ENCODE assay signal across 8 cellular contexts in genomic region chr11:19117760-19118097, GRCh38. TPM values are rescaled to one million over a fixed set of nuclear protein-coding genes. Genes with fewer than 3 reads are reported as not detected.
DNase-seq lines count a peak whose midpoint lies in the region; ATAC-seq and TF ChIP-seq lines count a peak whose summit lies in the region.

No MANE protein-coding gene starts in this region.

- H3K4ac ChIP-seq in mesenchymal stem cell (ENCODE audit: low read depth in 1 of 2, low read length in 2 of 2), result no peak overlapping the region

- H2AK5ac ChIP-seq in mesenchymal stem cell (ENCODE audit: low read length, severe bottlenecking), result no peak overlapping the region

- H3K27me3 Mint-ChIP-seq in MCF 10A (ENCODE audit: insufficient read depth, unreplicated experiment), result peaks cover 14% of the 10 kb centered on the region

- H3K18ac ChIP-seq in mesenchymal stem cell (ENCODE audit: low read depth in 1 of 2, low read length in 2 of 2), result no peak overlapping the region

- no peak overlapping the region for H2BK12ac ChIP-seq in mesenchymal stem cell (ENCODE audit: low read length in 2 of 2)

- H3K27ac ChIP-seq in left ventricle myocardium inferior (replicated peaks), result no peak overlapping the region
- H3K27ac ChIP-seq in mesenchymal stem cell (ENCODE audit: low read length, poor library complexity, severe bottlenecking), result no peak overlapping the region
- H3K27ac ChIP-seq in urinary bladder (ENCODE audit: low read depth), result peak overlapping the region; percentile 61

- WGBS in mesenchymal stem cell, result 2% methylated on average over 6 of the region's 7 CpGs
- 17% methylated on average over 7 of the region's 7 CpGs for WGBS in urinary bladder

- H3K27me3 ChIP-seq in left ventricle myocardium inferior (ENCODE audit: low read depth), result peaks cover 7% of the 10 kb centered on the region
- peaks cover 7 to 19% of the 10 kb centered on the region in 2 experiments for H3K27me3 ChIP-seq in mesenchymal stem cell (ENCODE audit: control insufficient read depth in 1 of 2, insufficient read depth in 1 of 2, low read length in 2 of 2)

- peak overlapping the region; percentile 80 for H2AFZ ChIP-seq in mesenchymal stem cell (ENCODE audit: low read depth, low read length)

- H4K91ac ChIP-seq in mesenchymal stem cell (ENCODE audit: low read length), result no peak overlapping the region

- ATAC-seq in Right ventricle myocardium superior (ENCODE audit: poor library complexity), result no peak
- ATAC-seq in HG03025 (IDR thresholded peaks at IDR 0.05; ENCODE audit: low FRiP score, unreplicated experiment), result no peak
- ATAC-seq in GM21529 (IDR thresholded peaks at IDR 0.05; ENCODE audit: unreplicated experiment), result no peak

- no peaks in the 10 kb centered on the region for H3K9me3 ChIP-seq in left ventricle myocardium inferior (replicated peaks)
- no peaks in the 10 kb centered on the region for H3K9me3 ChIP-seq in mesenchymal stem cell (ENCODE audit: control insufficient read depth, low read length)

- peaks cover 16% of the 10 kb centered on the region for H3K4me1 Mint-ChIP-seq in MCF 10A (ENCODE audit: insufficient read depth, unreplicated experiment)

- H2BK15ac ChIP-seq in mesenchymal stem cell (ENCODE audit: low read depth, poor library complexity, severe bottlenecking), result no peak overlapping the region

- peak overlapping the region; percentile 69 for H3K27ac Mint-ChIP-seq in MCF 10A (ENCODE audit: low read depth, unreplicated experiment)

- TF ChIP-seq CTCF in left ventricle myocardium inferior (IDR thresholded peaks at IDR 0.05; ENCODE audit: borderline replicate concordance) (no peak), MCF 10A (IDR thresholded peaks at IDR 0.05; ENCODE audit: unreplicated experiment) (no peak)

- H3K79me1 ChIP-seq in mesenchymal stem cell (replicated peaks; ENCODE audit: low read length, poor library complexity, severe bottlenecking), result peaks cover 18% of the 10 kb centered on the region

- peak overlapping the region; percentile 69 for H3K4me2 ChIP-seq in mesenchymal stem cell (ENCODE audit: low read length, poor library complexity, severe bottlenecking)

- CTCF ChIA-PET in MCF 10A (lab: Yijun Ruan, JAX), result interaction anchor here (0.6 kb wide), 1 partner anchor 169 kb away, joined by 4 read pairs; no protein-coding TSS in a partner anchor

- intact Hi-C loops in left ventricle myocardium inferior (cut with micrococcal nuclease), result no loop called here
- intact Hi-C loops in Right ventricle myocardium superior (cut with DNase I), result no loop called here
- intact Hi-C loops in MCF 10A (cut with micrococcal nuclease), result loop anchor here (1.0 kb wide), 2 partner anchors 40 to 46 kb away; no protein-coding TSS in a partner anchor

- H3K36me3 ChIP-seq in left ventricle myocardium inferior (no peaks in the 10 kb centered on the region), mesenchymal stem cell (ENCODE audit: control insufficient read depth in 1 of 2, insufficient read depth in 2 of 2, low read depth in 1 of 2, low read length in 2 of 2) (peaks cover 0 to 9% of the 10 kb centered on the region in 2 experiments), urinary bladder (ENCODE audit: insufficient read depth) (no peaks in the 10 kb centered on the region)

- H3K4me1 ChIP-seq in left ventricle myocardium inferior (peaks cover 27% of the 10 kb centered on the region), mesenchymal stem cell (ENCODE audit: control insufficient read depth, insufficient read depth, low read depth, low read length) (peaks cover 1% of the 10 kb centered on the region), urinary bladder (ENCODE audit: insufficient read depth) (no peaks in the 10 kb centered on the region)

- no peak overlapping the region for H3K23ac ChIP-seq in mesenchymal stem cell (ENCODE audit: low read length in 2 of 2)

- peak overlapping the region; percentile 84 for H3K9ac ChIP-seq in mesenchymal stem cell (ENCODE audit: low read length)

- no peak overlapping the region for H3K14ac ChIP-seq in mesenchymal stem cell (ENCODE audit: low read length in 2 of 2)

- H4K8ac ChIP-seq in mesenchymal stem cell (ENCODE audit: low read length), result peak overlapping the region; percentile 98

- BruUV-seq in MCF 10A (replicated peaks; lab: Mats Ljungman, UMichigan), result no TSS peak

- no peaks in the 10 kb centered on the region for H3K9me3 Mint-ChIP-seq in MCF 10A (ENCODE audit: unreplicated experiment)

- H3K36me3 Mint-ChIP-seq in MCF 10A (ENCODE audit: insufficient read depth, unreplicated experiment), result no peaks in the 10 kb centered on the region

- no peak for DNase-seq in left ventricle myocardium inferior
- DNase-seq in Right ventricle myocardium superior, result no peak
- DNase-seq in MCF 10A (ENCODE audit: unreplicated experiment), result no peak
- DNase-seq in mesenchymal stem cell, result no peak
- no peak for DNase-seq in NCI-H82 (lab: John Stamatoyannopoulos, UW)

- H3K4me3 Mint-ChIP-seq in MCF 10A (ENCODE audit: unreplicated experiment), result peak overlapping the region; percentile 82

- POLR2A ChIA-PET in MCF 10A (lab: Yijun Ruan, JAX), result no interaction called here

- no peak overlapping the region for H2BK5ac ChIP-seq in mesenchymal stem cell (ENCODE audit: low read depth, low read length, poor library complexity, severe bottlenecking)

- peak overlapping the region; percentile 97 for H3K4me3 ChIP-seq in left ventricle myocardium inferior
- H3K4me3 ChIP-seq in mesenchymal stem cell (ENCODE audit: insufficient read depth in 1 of 2, low read depth in 1 of 2, low read length in 2 of 2), result peak overlapping the region; percentile 88 to 97
- peak overlapping the region; percentile 82 for H3K4me3 ChIP-seq in urinary bladder (ENCODE audit: low read depth, low read length)

- no peak overlapping the region for H2BK120ac ChIP-seq in mesenchymal stem cell (ENCODE audit: low read depth, low read length)

RNA-seq across cellular contexts. Expression of gene ZDHHC13, which starts 0.8 kb away (rescaled TPM):
- total RNA-seq in left ventricle myocardium inferior, result 8.0 TPM
- 5.6 TPM for total RNA-seq in Right ventricle myocardium superior
- total RNA-seq in MCF 10A (2022), result 8.3 and 12.2 TPM in 2 replicates
- 6.4 TPM for polyA plus RNA-seq in mesenchymal stem cell (2013, experiment 1 of 2)
- polyA plus RNA-seq in mesenchymal stem cell (2013, experiment 2 of 2), result 6.9 TPM
- total RNA-seq in urinary bladder, result 26.5 TPM
- polyA plus RNA-seq in urinary bladder, result 10.2 TPM

RNA-seq across cellular contexts. Expression of gene MRGPRX2, which starts 57.2 kb away (rescaled TPM):
- not detected for total RNA-seq in left ventricle myocardium inferior
- not detected for total RNA-seq in Right ventricle myocardium superior
- not detected in 2 replicates for total RNA-seq in MCF 10A (2022)
- polyA plus RNA-seq in mesenchymal stem cell (2013, experiment 1 of 2), result not detected
- not detected for polyA plus RNA-seq in mesenchymal stem cell (2013, experiment 2 of 2)
- not detected for total RNA-seq in urinary bladder
- polyA plus RNA-seq in urinary bladder, result 0.29 TPM
